Comparison of ENCODE assay signal across 9 cellular contexts in genomic region chr19:54518844-54519243, GRCh38. TPM values are rescaled to one million over a fixed set of nuclear protein-coding genes. Genes with fewer than 3 reads are reported as not detected.
A peak's percentile ranks its signal among the peaks of the same experiment; 100 is the strongest.
DNase-seq lines count a peak whose midpoint lies in the region; ATAC-seq and TF ChIP-seq lines count a peak whose summit lies in the region.
"Had no signal": no experiment of that assay in that cellular context is flagged by ENCODE, and none has a peak within 500 bp of the region (broad histone marks: within the 10 kb centered on the region; RNA-seq: fewer than 3 reads in every experiment).

No MANE protein-coding gene starts in this region.

- no peak overlapping the region for H3K4me2 ChIP-seq in neural progenitor cell

- H3K4me1 Mint-ChIP-seq in activated naive CD8-positive, alpha-beta T cell treated with anti-CD3 and anti-CD28 coated beads, Interleukin-2, amount 10 ng/mL, durations not matched to agents 7 days and 5 days, result peaks cover 48% of the 10 kb centered on the region
- H3K4me1 Mint-ChIP-seq in neural progenitor cell, result no peaks in the 10 kb centered on the region

- H3K9me3 Mint-ChIP-seq in activated naive CD8-positive, alpha-beta T cell treated with anti-CD3 and anti-CD28 coated beads, Interleukin-2, amount 10 ng/mL, durations not matched to agents 7 days and 5 days, result peaks cover 1% of the 10 kb centered on the region
- H3K9me3 Mint-ChIP-seq in neural progenitor cell, result peaks cover 6% of the 10 kb centered on the region

- H3K4me1 ChIP-seq in right atrium auricular region (no peaks in the 10 kb centered on the region), neural progenitor cell (no peaks in the 10 kb centered on the region)

- no peak overlapping the region for H3K9ac ChIP-seq in neural progenitor cell

- H3K9me3 ChIP-seq in right atrium auricular region, result no peaks in the 10 kb centered on the region
- H3K9me3 ChIP-seq in neural progenitor cell (ENCODE audit: low read depth), result no peaks in the 10 kb centered on the region

- H3K27ac Mint-ChIP-seq in activated naive CD8-positive, alpha-beta T cell treated with anti-CD3 and anti-CD28 coated beads, Interleukin-2, amount 10 ng/mL, durations not matched to agents 7 days and 5 days, result peak overlapping the region; percentile 85
- H3K27ac Mint-ChIP-seq in neural progenitor cell, result no peak overlapping the region

- H3K4me3 Mint-ChIP-seq in activated naive CD8-positive, alpha-beta T cell treated with anti-CD3 and anti-CD28 coated beads, Interleukin-2, amount 10 ng/mL, durations not matched to agents 7 days and 5 days, result peak overlapping the region; percentile 69
- no peak overlapping the region for H3K4me3 Mint-ChIP-seq in neural progenitor cell

- no peaks in the 10 kb centered on the region for H3K36me3 Mint-ChIP-seq in activated naive CD8-positive, alpha-beta T cell treated with anti-CD3 and anti-CD28 coated beads, Interleukin-2, amount 10 ng/mL, durations not matched to agents 7 days and 5 days
- H3K36me3 Mint-ChIP-seq in neural progenitor cell, result no peaks in the 10 kb centered on the region

- H3K27me3 Mint-ChIP-seq in activated naive CD8-positive, alpha-beta T cell treated with anti-CD3 and anti-CD28 coated beads, Interleukin-2, amount 10 ng/mL, durations not matched to agents 7 days and 5 days, result no peaks in the 10 kb centered on the region
- peaks cover 6% of the 10 kb centered on the region for H3K27me3 Mint-ChIP-seq in neural progenitor cell (ENCODE audit: insufficient read depth, low read depth)

- no peak overlapping the region for H2AFZ ChIP-seq in neural progenitor cell (replicated peaks)

- no peak overlapping the region for H3K27ac ChIP-seq in right atrium auricular region
- no peak overlapping the region for H3K27ac ChIP-seq in neural progenitor cell
- H3K27ac ChIP-seq: HL-60 had no signal

- H3K4me3 ChIP-seq in right atrium auricular region (no peak overlapping the region), neural progenitor cell (no peak overlapping the region)

- POLR2A ChIA-PET in activated naive CD8-positive, alpha-beta T cell treated with anti-CD3 and anti-CD28 coated beads, Interleukin-2, amount 10 ng/mL, durations not matched to agents 7 days and 5 days (lab: Charles Lee), result interaction anchor here (0.6 to 1.5 kb wide), 2 partner anchors 13 to 189 kb away, joined by 3 to 6 read pairs; no protein-coding TSS in a partner anchor

- DNase-seq in DMS53 treated with DMSO at 0.1 percent for 48 hours (lab: John Stamatoyannopoulos, UW; ENCODE audit: unreplicated experiment) (peak; percentile 35), NCI-H2029 treated with DMSO at 0.1 percent for 48 hours (lab: John Stamatoyannopoulos, UW) (peak; percentile 13), right atrium auricular region (ENCODE audit: low spot score) (no peak), neural progenitor cell (ENCODE audit: low spot score) (no peak)
- no peak for DNase-seq in activated naive CD8-positive, alpha-beta T cell treated with anti-CD3 and anti-CD28 coated beads, Interleukin-2, amount 10 ng/mL, durations not matched to agents 7 days and 5 days

- H3K36me3 ChIP-seq in right atrium auricular region (no peaks in the 10 kb centered on the region), neural progenitor cell (no peaks in the 10 kb centered on the region)

- no peaks in the 10 kb centered on the region for H3K27me3 ChIP-seq in right atrium auricular region
- no peaks in the 10 kb centered on the region for H3K27me3 ChIP-seq in neural progenitor cell

- no peak for TF ChIP-seq CTCF in right atrium auricular region (IDR thresholded peaks at IDR 0.05)
- TF ChIP-seq CTCF in neural progenitor cell (IDR thresholded peaks at IDR 0.05), result no peak

- H3F3A ChIP-seq in neural progenitor cell (ENCODE audit: low read depth), result no peaks in the 10 kb centered on the region

- no peak for TF ChIP-seq POLR2A in GM18505 (IDR thresholded peaks at IDR 0.05; ENCODE audit: borderline replicate concordance, extremely low read depth, insufficient read depth, insufficient read length)

- H4K20me1 ChIP-seq in neural progenitor cell (ENCODE audit: low read depth), result no peaks in the 10 kb centered on the region

- peak; percentile 63 for ATAC-seq in GM18909 (IDR thresholded peaks at IDR 0.05; ENCODE audit: poor library complexity, unreplicated experiment)
- ATAC-seq in activated naive CD8-positive, alpha-beta T cell treated with anti-CD3 and anti-CD28 coated beads, Interleukin-2, amount 10 ng/mL, durations not matched to agents 7 days and 5 days (ENCODE audit: low read depth), result peak; percentile 82
- no peak for ATAC-seq in GM18505 (IDR thresholded peaks at IDR 0.05; ENCODE audit: unreplicated experiment)
- ATAC-seq in GM21423 (IDR thresholded peaks at IDR 0.05; ENCODE audit: unreplicated experiment), result no peak

- no peaks in the 10 kb centered on the region for H3K79me2 ChIP-seq in neural progenitor cell (ENCODE audit: low read depth)

RNA-seq across cellular contexts. Expression of gene LAIR2, which starts 16.2 kb away (rescaled TPM):
- total RNA-seq in activated naive CD8-positive, alpha-beta T cell treated with anti-CD3 and anti-CD28 coated beads, Interleukin-2, amount 10 ng/mL, durations not matched to agents 7 days and 5 days, result under 1 TPM in 1 of 2 experiments, not detected in 1; 0.62 TPM
- not detected for total RNA-seq in right atrium auricular region
- total RNA-seq in neural progenitor cell (ENCODE audit: low replicate concordance), result not detected in 2 replicates

RNA-seq across cellular contexts. Expression of gene CDC42EP5, which starts 45.7 kb away (rescaled TPM):
- total RNA-seq in activated naive CD8-positive, alpha-beta T cell treated with anti-CD3 and anti-CD28 coated beads, Interleukin-2, amount 10 ng/mL, durations not matched to agents 7 days and 5 days, result not detected
- total RNA-seq in right atrium auricular region, result 10 to 100 TPM; 11.4 to 15.2 TPM
- total RNA-seq in neural progenitor cell (ENCODE audit: low replicate concordance), result 1.1 TPM in 1 of 2 replicates, not detected in the other

RNA-seq across cellular contexts. Expression of gene LILRA2, which starts 54.7 kb away (rescaled TPM):
- total RNA-seq in activated naive CD8-positive, alpha-beta T cell treated with anti-CD3 and anti-CD28 coated beads, Interleukin-2, amount 10 ng/mL, durations not matched to agents 7 days and 5 days, result under 1 TPM in 1 of 2 experiments, not detected in 1; 0.65 TPM
- total RNA-seq in right atrium auricular region (1 to 10 TPM in 1 of 2 donors, not detected in 1; 1.8 TPM), neural progenitor cell (ENCODE audit: low replicate concordance) (not detected in 2 replicates)

RNA-seq across cellular contexts. Expression of gene LENG9, which starts 55.3 kb away (rescaled TPM):
- total RNA-seq in activated naive CD8-positive, alpha-beta T cell treated with anti-CD3 and anti-CD28 coated beads, Interleukin-2, amount 10 ng/mL, durations not matched to agents 7 days and 5 days, result 1 to 10 TPM; 6.2 to 7.0 TPM
- total RNA-seq in right atrium auricular region (1 to 10 TPM; 2.1 to 4.9 TPM), neural progenitor cell (ENCODE audit: low replicate concordance) (0.79 and 4.0 TPM in 2 replicates)

Comparison
In these comparisons a context has a peak if more than half of its experiments do, and no peak if none do; other contexts are left out.
1. DNase-seq: peak in DMS53 treated with DMSO at 0.1 percent for 48 hours (single experiment) and NCI-H2029 treated with DMSO at 0.1 percent for 48 hours (single experiment); none in activated naive CD8-positive, alpha-beta T cell treated with anti-CD3 and anti-CD28 coated beads, Interleukin-2, amount 10 ng/mL, durations not matched to agents 7 days and 5 days (single experiment), right atrium auricular region (single experiment) and neural progenitor cell (single experiment).
2. ATAC-seq: peak in GM18909 (single experiment) and activated naive CD8-positive, alpha-beta T cell treated with anti-CD3 and anti-CD28 coated beads, Interleukin-2, amount 10 ng/mL, durations not matched to agents 7 days and 5 days (single experiment); none in GM18505 (single experiment) and GM21423 (single experiment).